8 cellular contexts compared by ENCODE assay signal in the genomic region with DNA sequence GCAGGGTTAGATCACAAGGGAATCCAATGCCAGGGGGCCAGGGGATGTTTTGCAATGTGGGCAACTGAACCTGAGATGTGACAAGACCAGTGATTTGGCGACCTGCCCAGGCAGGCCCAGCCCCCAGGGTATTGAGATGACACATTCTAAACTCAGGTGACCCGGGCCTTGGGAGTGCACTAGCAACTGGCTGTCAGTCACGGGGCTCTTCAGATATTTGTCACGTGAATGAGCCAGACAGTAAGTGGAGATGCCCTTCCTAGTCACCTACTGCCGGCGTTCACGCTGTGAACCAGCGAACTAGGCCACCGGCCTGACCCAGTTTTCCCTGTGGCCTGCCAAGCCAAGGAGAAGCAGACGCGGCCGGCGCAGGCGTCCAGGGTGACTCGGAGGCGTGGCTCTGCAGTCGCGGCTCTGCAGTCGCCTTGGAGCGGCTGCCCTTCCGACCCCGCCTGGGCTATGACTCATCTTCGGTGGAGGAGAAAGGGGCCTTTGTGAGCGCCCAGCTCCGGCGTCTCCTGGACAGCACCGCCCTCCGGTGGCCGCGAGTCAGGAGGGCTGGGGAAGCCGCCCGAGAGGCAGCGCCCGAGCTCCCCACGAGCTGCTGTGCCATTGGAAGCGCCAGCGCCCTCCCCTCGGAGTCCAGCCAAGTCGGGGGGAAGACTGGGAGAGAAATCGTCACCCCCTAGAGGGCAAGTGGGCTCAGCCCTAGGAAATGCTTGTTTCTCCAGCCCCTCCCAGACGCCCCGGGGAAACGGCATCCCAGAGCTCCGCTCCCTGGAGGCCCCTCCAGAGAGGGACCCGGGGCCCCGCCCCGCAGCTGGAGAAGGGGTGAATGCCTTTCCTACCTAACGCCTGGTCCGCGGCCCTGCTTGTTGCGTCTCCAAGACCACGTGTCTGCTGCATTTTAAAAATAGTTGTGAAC. TPM values are rescaled to one million over a fixed set of nuclear protein-coding genes. Genes with fewer than 3 reads are reported as not detected.
DNase-seq lines count a peak whose midpoint lies in the region; ATAC-seq and TF ChIP-seq lines count a peak whose summit lies in the region.

No MANE protein-coding gene starts in this region.

- H3K36me3 ChIP-seq in CD4-positive, CD25-positive, alpha-beta regulatory T cell (ENCODE audit: control insufficient read depth, insufficient read depth, low read length) = no peaks in the 10 kb centered on the region
- H3K36me3 ChIP-seq in ectodermal cell (ENCODE audit: control insufficient read depth, insufficient read depth, low read length) = no peaks in the 10 kb centered on the region

- H3K4me3 Mint-ChIP-seq in CD4-positive, CD25-positive, alpha-beta regulatory T cell = peak overlapping the region; percentile 84 to 89 (median 86)
- peak overlapping the region; percentile 81 for H3K4me3 Mint-ChIP-seq in activated CD8-positive, alpha-beta T cell treated with anti-CD3 and anti-CD28 coated beads for 36 hours

- H3K4me3 ChIP-seq in CD4-positive, CD25-positive, alpha-beta regulatory T cell (ENCODE audit: low read depth, low read length) = peak overlapping the region; percentile 81
- peak overlapping the region; percentile 51 for H3K4me3 ChIP-seq in ectodermal cell (ENCODE audit: insufficient read depth, low read depth, low read length)

- peak; percentile 88 to 90 for ATAC-seq in CD4-positive, CD25-positive, alpha-beta regulatory T cell (ENCODE audit: low read depth in 2 of 2)
- ATAC-seq in GM19395 (IDR thresholded peaks at IDR 0.05; ENCODE audit: unreplicated experiment) (peak; percentile 88), HG03558 (IDR thresholded peaks at IDR 0.05; ENCODE audit: extremely low read depth, unreplicated experiment) (peak; percentile 86)
- ATAC-seq in activated CD8-positive, alpha-beta T cell treated with anti-CD3 and anti-CD28 coated beads for 36 hours = peak; percentile 88

- H3K4me1 Mint-ChIP-seq in CD4-positive, CD25-positive, alpha-beta regulatory T cell = peaks cover 6 to 18% (median 10%) of the 10 kb centered on the region in 4 donors
- H3K4me1 Mint-ChIP-seq in activated CD8-positive, alpha-beta T cell treated with anti-CD3 and anti-CD28 coated beads for 36 hours (ENCODE audit: low read depth) = peaks cover 25% of the 10 kb centered on the region

- H3K27me3 Mint-ChIP-seq in CD4-positive, CD25-positive, alpha-beta regulatory T cell = no peaks in the 10 kb centered on the region
- H3K27me3 Mint-ChIP-seq in activated CD8-positive, alpha-beta T cell treated with anti-CD3 and anti-CD28 coated beads for 36 hours = no peaks in the 10 kb centered on the region

- peak overlapping the region; percentile 78 to 92 (median 91) for H3K27ac Mint-ChIP-seq in CD4-positive, CD25-positive, alpha-beta regulatory T cell
- peak overlapping the region; percentile 94 for H3K27ac Mint-ChIP-seq in activated CD8-positive, alpha-beta T cell treated with anti-CD3 and anti-CD28 coated beads for 36 hours

- peaks cover 21% of the 10 kb centered on the region for H3K4me1 ChIP-seq in CD4-positive, CD25-positive, alpha-beta regulatory T cell (ENCODE audit: control insufficient read depth, insufficient read depth, low read length, poor library complexity, severe bottlenecking)
- no peaks in the 10 kb centered on the region for H3K4me1 ChIP-seq in ectodermal cell (ENCODE audit: control insufficient read depth, insufficient read depth, low read length)

- peak overlapping the region; percentile 73 for H3K27ac ChIP-seq in CD4-positive, CD25-positive, alpha-beta regulatory T cell (ENCODE audit: insufficient read depth, low read length, poor library complexity, severe bottlenecking)
- peak overlapping the region; percentile 77 for H3K27ac ChIP-seq in ectodermal cell (ENCODE audit: insufficient read depth, low read depth, low read length, poor library complexity, severe bottlenecking)

- TF ChIP-seq CTCF in activated CD8-positive, alpha-beta T cell treated with anti-CD3 and anti-CD28 coated beads for 36 hours (IDR thresholded peaks at IDR 0.05) = peak; percentile 86

- DNase-seq in CD4-positive, CD25-positive, alpha-beta regulatory T cell = peak; percentile 80 to 92 (median 84)
- DNase-seq in NCI-H82 (lab: John Stamatoyannopoulos, UW) = peak; percentile 99
- peak; percentile 97 for DNase-seq in activated CD8-positive, alpha-beta T cell treated with anti-CD3 and anti-CD28 coated beads for 36 hours
- peak; percentile 91 to 98 for DNase-seq in lung microvascular endothelial cell (ENCODE audit: low read depth in 2 of 2)
- DNase-seq in stimulated activated CD4-positive, alpha-beta T cell treated with anti-CD3 and anti-CD28 coated beads, TNF-alpha, amount 100 ng/mL, for 4 hours (ENCODE audit: low read depth in 3 of 3) = peak; percentile 64 to 79 (median 74)

- 2% methylated on average over 52 of the region's 52 CpGs for WGBS in ectodermal cell, 2 experiments

- POLR2A ChIA-PET in activated CD8-positive, alpha-beta T cell treated with anti-CD3 and anti-CD28 coated beads for 36 hours (lab: Charles Lee) = interaction anchor here (0.7 to 2.6 kb wide), 8 partner anchors 10 to 276 kb away, joined by 3 to 27 read pairs (median 3); partner anchors contain the start of gene WSB1

- H3K36me3 Mint-ChIP-seq in CD4-positive, CD25-positive, alpha-beta regulatory T cell = no peaks in the 10 kb centered on the region
- no peaks in the 10 kb centered on the region for H3K36me3 Mint-ChIP-seq in activated CD8-positive, alpha-beta T cell treated with anti-CD3 and anti-CD28 coated beads for 36 hours (ENCODE audit: low read depth)

- H3K9me3 Mint-ChIP-seq in CD4-positive, CD25-positive, alpha-beta regulatory T cell = no peaks in the 10 kb centered on the region
- no peaks in the 10 kb centered on the region for H3K9me3 Mint-ChIP-seq in activated CD8-positive, alpha-beta T cell treated with anti-CD3 and anti-CD28 coated beads for 36 hours

- H3K9me3 ChIP-seq in CD4-positive, CD25-positive, alpha-beta regulatory T cell (ENCODE audit: control insufficient read depth in 2 of 2, low read length in 2 of 2) = no peaks in the 10 kb centered on the region
- H3K9me3 ChIP-seq in ectodermal cell (ENCODE audit: control insufficient read depth, low read length) = no peaks in the 10 kb centered on the region

- H3K27me3 ChIP-seq in CD4-positive, CD25-positive, alpha-beta regulatory T cell (ENCODE audit: control insufficient read depth, insufficient read depth, low read length) = no peaks in the 10 kb centered on the region
- H3K27me3 ChIP-seq in ectodermal cell (ENCODE audit: control insufficient read depth, insufficient read depth, low read length, poor library complexity, severe bottlenecking) = no peaks in the 10 kb centered on the region

- CTCF ChIA-PET in activated CD8-positive, alpha-beta T cell treated with anti-CD3 and anti-CD28 coated beads for 36 hours (lab: Charles Lee) = interaction anchor here (0.6 to 6.8 kb wide), 46 partner anchors 11 to 322 kb away, joined by 3 to 149 read pairs (median 4); partner anchors contain the start of gene WSB1

- intact Hi-C loops in activated CD8-positive, alpha-beta T cell treated with anti-CD3 and anti-CD28 coated beads for 36 hours (cut with micrococcal nuclease) = loop anchor here (2.0 to 5.0 kb wide), 2 partner anchors 35 to 88 kb away; no protein-coding TSS in a partner anchor

RNA-seq across cellular contexts. Expression of gene WSB1, which starts 38.8 kb away (rescaled TPM):
- 181 TPM for total RNA-seq in CD4-positive, CD25-positive, alpha-beta regulatory T cell
- 100 to 1,000 TPM; 176 to 280 (median 191) TPM for polyA plus RNA-seq in CD4-positive, CD25-positive, alpha-beta regulatory T cell
- total RNA-seq in activated CD8-positive, alpha-beta T cell treated with anti-CD3 and anti-CD28 coated beads for 36 hours = 100 to 1,000 TPM; 224 to 231 TPM
- 205 TPM for polyA plus RNA-seq in ectodermal cell (2013, experiment 1 of 4)
- polyA plus RNA-seq in ectodermal cell (2013, experiment 2 of 4) = 208 TPM
- 196 TPM for polyA plus RNA-seq in ectodermal cell (2013, experiment 3 of 4)
- 228 TPM for polyA plus RNA-seq in ectodermal cell (2013, experiment 4 of 4)
- total RNA-seq in lung microvascular endothelial cell = 276 and 293 TPM in 2 replicates

Comparison
In these comparisons a context has a peak if more than half of its experiments do, and no peak if none do; other contexts are left out.
1. Peak in every context shown above with its lines: DNase-seq, ATAC-seq, H3K4me3 ChIP-seq and H3K27ac ChIP-seq.